ENCODE assay signal across 24 cellular contexts in genomic region chr7:158567153-158567603, GRCh38.
DNase-seq lines count a peak whose midpoint lies in the region; ATAC-seq, FAIRE-seq and TF ChIP-seq lines count a peak whose summit lies in the region.
"Had no signal": no experiment of that assay in that cellular context is flagged by ENCODE, and none has a peak within 500 bp of the region (broad histone marks: within the 10 kb centered on the region; RNA-seq: fewer than 3 reads in every experiment).

No MANE protein-coding gene starts in this region.

- in situ Hi-C loops in brain microvascular endothelial cell (cut with HindIII; ENCODE audit: low pct_ligation_motif_present, low sequenced_read_pairs), result no loop called here

- H3K36me3 ChIP-seq in brain microvascular endothelial cell (replicated peaks), result no peaks in the 10 kb centered on the region
- H3K36me3 ChIP-seq: BLaER1 treated with 17β-estradiol and CSF1 and Interleukin-3, amounts not matched to agents 10 nM and 100 nM; tibial artery had no signal

- FAIRE-seq in islet of Langerhans (lab: Jason Lieb, UNC), result peak; percentile 76
- FAIRE-seq: GM19239 had no signal

- ATAC-seq in stimulated activated naive CD8-positive, alpha-beta T cell treated with anti-CD3 and anti-CD28 coated beads, Interleukin-15, Interleukin-2, amounts not matched to agents 100 U/mL and 50 U/mL, for 24 hours, result no peak
- ATAC-seq: activated CD8-positive, alpha-beta T cell treated with anti-CD3 and anti-CD28 coated beads, Interleukin-2, amount 10 ng/mL, durations not matched to agents 7 days and 5 days; stimulated activated naive CD8-positive, alpha-beta T cell treated with anti-CD3 and anti-CD28 coated beads, Interleukin-15, amount 100 ng/mL, for 72 hours had no signal

- H3K4me3 ChIP-seq in brain microvascular endothelial cell (ENCODE audit: low read depth, low read length), result no peak overlapping the region
- H3K4me3 ChIP-seq: BLaER1 treated with 17β-estradiol and CSF1 and Interleukin-3, amounts not matched to agents 10 nM and 100 nM; tibial artery had no signal

- peak; percentile 76 for DNase-seq in DMS153 treated with DMSO at 0.1 percent for 48 hours (lab: John Stamatoyannopoulos, UW; ENCODE audit: unreplicated experiment)
- DNase-seq in NCI-H146 (lab: John Stamatoyannopoulos, UW), result peak; percentile 76
- peak; percentile 26 to 30 for DNase-seq in SHP77 (lab: John Stamatoyannopoulos, UW)
- no peak for DNase-seq in Kasumi-1 (lab: John Stamatoyannopoulos, UW)
- no peak for DNase-seq in NCI-H524 (lab: John Stamatoyannopoulos, UW)
- DNase-seq in stimulated activated naive CD8-positive, alpha-beta T cell treated with anti-CD3 and anti-CD28 coated beads, Interleukin-15, Interleukin-2, amounts not matched to agents 100 U/mL and 50 U/mL, for 24 hours, result no peak
- no peak for DNase-seq in brain microvascular endothelial cell
- DNase-seq: activated CD4-positive, alpha-beta T cell treated with anti-CD3 and anti-CD28 coated beads for 1 hour; activated CD8-positive, alpha-beta T cell treated with anti-CD3 and anti-CD28 coated beads, Interleukin-2, amount 10 ng/mL, durations not matched to agents 7 days and 5 days; activated effector memory CD4-positive, alpha-beta T cell treated with Interleukin-2 at 50 U/mL for 16 hours; activated T-cell treated with anti-CD3 and anti-CD28 coated beads for 4 hours; cerebellar nuclear complex; glutamatergic neuron; HFFc6; KBM-7; mammary epithelial cell; NCI-H1930; NCI-H526 treated with DMSO at 0.1 percent for 48 hours; stimulated activated naive CD8-positive, alpha-beta T cell treated with anti-CD3 and anti-CD28 coated beads, Interleukin-15, amount 100 ng/mL, for 72 hours; SW 1271; tibial artery had no signal

- no peak overlapping the region for H3K27ac ChIP-seq in brain microvascular endothelial cell
- H3K27ac ChIP-seq: BLaER1 treated with 17β-estradiol and CSF1 and Interleukin-3, amounts not matched to agents 10 nM and 100 nM; tibial artery had no signal

- TF ChIP-seq CTCF in brain microvascular endothelial cell (IDR thresholded peaks at IDR 0.05; ENCODE audit: low read depth, low read length, missing control alignments), result no peak

- peaks cover 12% of the 10 kb centered on the region for H3K27me3 ChIP-seq in brain microvascular endothelial cell (replicated peaks)
- H3K27me3 ChIP-seq: BLaER1 treated with 17β-estradiol and CSF1 and Interleukin-3, amounts not matched to agents 10 nM and 100 nM had no signal

Comparison
In these comparisons a context has a peak if more than half of its experiments do, and no peak if none do; other contexts are left out.
1. DNase-seq: peak in DMS153 treated with DMSO at 0.1 percent for 48 hours (single experiment), NCI-H146 (single experiment) and SHP77 (2 of 2); none in Kasumi-1 (0 of 2), NCI-H524 (0 of 2), stimulated activated naive CD8-positive, alpha-beta T cell treated with anti-CD3 and anti-CD28 coated beads, Interleukin-15, Interleukin-2, amounts not matched to agents 100 U/mL and 50 U/mL, for 24 hours (single experiment) and brain microvascular endothelial cell (single experiment).